ENCODE assay signal across 13 cellular contexts in genomic region chr19:44756089-44756562, GRCh38. TPM values are rescaled to one million over a fixed set of nuclear protein-coding genes. Genes with fewer than 3 reads are reported as not detected.
A peak's percentile ranks its signal among the peaks of the same experiment; 100 is the strongest.
DNase-seq lines count a peak whose midpoint lies in the region; ATAC-seq and TF ChIP-seq lines count a peak whose summit lies in the region.
"Had no signal": no experiment of that assay in that cellular context is flagged by ENCODE, and none has a peak within 500 bp of the region (broad histone marks: within the 10 kb centered on the region; RNA-seq: fewer than 3 reads in every experiment).

No MANE protein-coding gene starts in this region.

- TF ChIP-seq POLR2A in breast epithelium (IDR thresholded peaks at IDR 0.05) = no peak
- no peak for TF ChIP-seq POLR2A in uterus (IDR thresholded peaks at IDR 0.05)

- H3K27me3 Mint-ChIP-seq in natural killer cell (ENCODE audit: low read depth in 2 of 2) = no peaks in the 10 kb centered on the region
- H3K27me3 Mint-ChIP-seq: IgD-negative memory B cell; stimulated activated naive CD8-positive, alpha-beta T cell treated with anti-CD3 and anti-CD28 coated beads, Interleukin-15, amount 100 ng/mL, for 72 hours had no signal

- H3K27ac ChIP-seq in right cardiac atrium (ENCODE audit: low read length) (peak overlapping the region; percentile 54), breast epithelium (peak overlapping the region; percentile 86 to 95), uterus (peak overlapping the region; percentile 83 to 87)

- DNase-seq in right cardiac atrium (peak in 1 of 3 donors; percentile 58), left ventricle myocardium superior (no peak), breast epithelium (ENCODE audit: low spot score in 2 of 2) (no peak), natural killer cell (no peak), uterus (no peak), ecto neural progenitor cell (ENCODE audit: low spot score) (no peak), NCI-H510A (lab: John Stamatoyannopoulos, UW) (no peak), NCI-H446 treated with DMSO at 0.1 percent for 48 hours (lab: John Stamatoyannopoulos, UW) (no peak)
- DNase-seq: H9; NCI-H2081 treated with DMSO at 0.1 percent for 48 hours; stimulated activated naive CD8-positive, alpha-beta T cell treated with anti-CD3 and anti-CD28 coated beads, Interleukin-15, amount 100 ng/mL, for 72 hours had no signal

- no peak for TF ChIP-seq CTCF in breast epithelium (IDR thresholded peaks at IDR 0.05)
- no peak for TF ChIP-seq CTCF in natural killer cell (IDR thresholded peaks at IDR 0.05)
- TF ChIP-seq CTCF in uterus (IDR thresholded peaks at IDR 0.05) = no peak

- no peaks in the 10 kb centered on the region for H3K9me3 Mint-ChIP-seq in natural killer cell
- H3K9me3 Mint-ChIP-seq: H9; IgD-negative memory B cell; stimulated activated naive CD8-positive, alpha-beta T cell treated with anti-CD3 and anti-CD28 coated beads, Interleukin-15, amount 100 ng/mL, for 72 hours had no signal

- H3K4me3 Mint-ChIP-seq in natural killer cell = peak overlapping the region; percentile 89
- H3K4me3 Mint-ChIP-seq: CD14-positive monocyte had no signal

- H3K9me3 ChIP-seq in right cardiac atrium (ENCODE audit: control insufficient read depth, low read length) (no peaks in the 10 kb centered on the region), breast epithelium (no peaks in the 10 kb centered on the region), uterus (no peaks in the 10 kb centered on the region)

- H3K4me1 Mint-ChIP-seq in natural killer cell = peaks cover 43 to 56% of the 10 kb centered on the region in 2 donors

- H3K4me3 ChIP-seq in right cardiac atrium (ENCODE audit: low read length) (no peak overlapping the region), breast epithelium (peak overlapping the region in 1 of 3 donors; percentile 72), uterus (no peak overlapping the region)

- H3K27me3 ChIP-seq in right cardiac atrium (ENCODE audit: control insufficient read depth, insufficient read depth) (no peaks in the 10 kb centered on the region), breast epithelium (no peaks in the 10 kb centered on the region), uterus (no peaks in the 10 kb centered on the region)

- ATAC-seq in right cardiac atrium (no peak), left ventricle myocardium superior (no peak), natural killer cell (no peak)
- ATAC-seq: stimulated activated naive CD8-positive, alpha-beta T cell treated with anti-CD3 and anti-CD28 coated beads, Interleukin-15, amount 100 ng/mL, for 72 hours had no signal

- H3K27ac Mint-ChIP-seq in natural killer cell = peak overlapping the region; percentile 91 to 93
- H3K27ac Mint-ChIP-seq: H9 had no signal

- H3K36me3 Mint-ChIP-seq in natural killer cell = no peaks in the 10 kb centered on the region
- H3K36me3 Mint-ChIP-seq: IgD-negative memory B cell had no signal

- no peaks in the 10 kb centered on the region for H3K36me3 ChIP-seq in breast epithelium
- H3K36me3 ChIP-seq in uterus = no peaks in the 10 kb centered on the region

- intact Hi-C loops in right cardiac atrium (cut with DNase I) = no loop called here
- intact Hi-C loops in left ventricle myocardium superior (cut with micrococcal nuclease) = no loop called here
- intact Hi-C loops in breast epithelium (cut with DNase I; ENCODE audit: low total_unique reads) = no loop called here
- intact Hi-C loops in natural killer cell (cut with micrococcal nuclease) = no loop called here
- intact Hi-C loops in uterus (cut with DNase I; ENCODE audit: low total_unique reads) = no loop called here

- 88% methylated on average over 7 of the region's 7 CpGs for WGBS in right cardiac atrium

- H3K4me1 ChIP-seq in right cardiac atrium (ENCODE audit: control insufficient read depth, insufficient read depth, low read length) (peaks cover 24% of the 10 kb centered on the region), breast epithelium (peaks cover 23 to 27% of the 10 kb centered on the region in 2 donors), uterus (peaks cover 0 to 33% of the 10 kb centered on the region in 2 donors)

RNA-seq across cellular contexts. Expression of gene BCL3, which starts 7.6 kb away (rescaled TPM):
- total RNA-seq in right cardiac atrium (10 to 100 TPM; 14.9 to 39.4 (median 17.9) TPM), left ventricle myocardium superior (14.5 TPM), breast epithelium (10 to 100 TPM in 2 of 3 donors, 1 to 10 TPM in 1; 4.3 to 37.6 (median 34.4) TPM), natural killer cell (100 to 1,000 TPM; 152 to 199 (median 164) TPM), uterus (10 to 100 TPM in 2 of 4 donors, 1 to 10 TPM in 2; 3.2 to 58.8 (median 11.9) TPM)
- 25.8 TPM for polyA plus RNA-seq in right cardiac atrium

RNA-seq across cellular contexts. Expression of gene CBLC, which starts 21.6 kb away (rescaled TPM):
- total RNA-seq in right cardiac atrium (not detected), left ventricle myocardium superior (not detected), breast epithelium (10 to 100 TPM in 2 of 3 donors, not detected in 1; 15.7 to 18.1 TPM), natural killer cell (not detected), uterus (1 to 10 TPM in 1 of 4 donors, under 1 TPM in 1, not detected in 2; 0.29 to 5.8 TPM)
- not detected for polyA plus RNA-seq in right cardiac atrium
- polyA plus RNA-seq: CD14-positive monocyte, IgD-negative memory B cell had no signal

RNA-seq across cellular contexts. Expression of gene BCAM, which starts 52.8 kb away (rescaled TPM):
- total RNA-seq in right cardiac atrium (100 to 1,000 TPM in 1 of 4 donors, 10 to 100 TPM in 3; 69.9 to 130 (median 80.1) TPM), left ventricle myocardium superior (85.5 TPM), breast epithelium (100 to 1,000 TPM in 1 of 3 donors, 10 to 100 TPM in 2; 17.1 to 102 (median 75.4) TPM), natural killer cell (not detected), uterus (100 to 1,000 TPM in 2 of 4 donors, 10 to 100 TPM in 1, 1 to 10 TPM in 1; 3.8 to 171 (median 111) TPM)
- 107 TPM for polyA plus RNA-seq in right cardiac atrium
- polyA plus RNA-seq: CD14-positive monocyte, IgD-negative memory B cell had no signal

RNA-seq across cellular contexts. Expression of gene CEACAM16, which starts 57.2 kb away (rescaled TPM):
- total RNA-seq in right cardiac atrium = not detected
- not detected for polyA plus RNA-seq in right cardiac atrium
- total RNA-seq in left ventricle myocardium superior = not detected
- total RNA-seq in breast epithelium = not detected
- not detected for total RNA-seq in natural killer cell
- total RNA-seq in uterus = not detected
- total RNA-seq: H9 had no signal
- polyA plus RNA-seq: CD14-positive monocyte, IgD-negative memory B cell had no signal

Comparison
In these comparisons a context has a peak if more than half of its experiments do, and no peak if none do; other contexts are left out.
1. RNA of gene BCAM, which starts 52.8 kb away (total RNA-seq): 3.8 to 171 TPM in uterus, 69.9 to 130 TPM in right cardiac atrium, 85.5 TPM in left ventricle myocardium superior (single experiment) and 17.1 to 102 TPM in breast epithelium; not detected in natural killer cell; every median in the first group is over 4 times any median in the second.
2. Peak in every context shown above with its lines, with median percentiles within 50 percentile points of each other: H3K27ac ChIP-seq.